In the genomic region with DNA sequence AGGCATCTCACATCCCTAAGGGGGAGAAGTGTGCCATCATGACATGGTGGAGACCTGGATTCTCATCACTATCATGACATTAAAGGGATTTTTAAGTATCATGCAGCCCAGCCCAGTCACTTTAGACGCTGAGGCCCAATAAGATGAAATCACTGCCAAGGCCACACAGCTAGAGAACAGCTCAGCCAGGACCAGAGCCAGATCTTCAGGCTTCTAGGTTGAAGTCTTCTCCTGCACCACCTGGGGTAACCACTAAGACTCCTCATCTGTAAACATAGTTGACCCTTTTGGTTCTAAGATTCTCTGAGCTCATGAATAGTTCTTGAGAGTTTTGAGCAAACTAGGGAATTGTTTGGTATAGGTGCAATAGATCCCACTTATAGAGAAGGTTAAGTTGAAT, we compare ENCODE assay signal across 1 cellular context.
TF ChIP-seq lines count a peak whose summit lies in the region.

No MANE protein-coding gene starts in this region.

TF ChIP-seq in endothelial cell of umbilical vein, 7 proteins besides CTCF, POLR2A, EP300 and RAD21 (continued from another document):
- TF ChIP-seq, protein P1, sequence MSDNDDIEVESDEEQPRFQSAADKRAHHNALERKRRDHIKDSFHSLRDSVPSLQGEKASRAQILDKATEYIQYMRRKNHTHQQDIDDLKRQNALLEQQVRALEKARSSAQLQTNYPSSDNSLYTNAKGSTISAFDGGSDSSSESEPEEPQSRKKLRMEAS (IDR thresholded peaks at IDR 0.05; ENCODE audit: insufficient read depth, insufficient read length), result no peak
- TF ChIP-seq GATA2 (IDR thresholded peaks at IDR 0.05; ENCODE audit: insufficient read depth, insufficient read length, low read depth, low read length) (no peak), MYC (IDR thresholded peaks at IDR 0.05; ENCODE audit: low read depth, low read length) (no peak), EZH2 (IDR thresholded peaks at IDR 0.05; ENCODE audit: borderline replicate concordance, low read depth, low read length, severe bottlenecking) (no peak)
